ENCODE assay signal across 9 cellular contexts in genomic region chr7:101363734-101364374, GRCh38. TPM values are rescaled to one million over a fixed set of nuclear protein-coding genes. Genes with fewer than 3 reads are reported as not detected.
DNase-seq lines count a peak whose midpoint lies in the region; ATAC-seq and TF ChIP-seq lines count a peak whose summit lies in the region.
"Had no signal": no experiment of that assay in that cellular context is flagged by ENCODE, and none has a peak within 500 bp of the region (broad histone marks: within the 10 kb centered on the region; RNA-seq: fewer than 3 reads in every experiment).

No MANE protein-coding gene starts in this region.

- peak overlapping the region in 8 of 11 experiments; percentile 28 to 58 (median 44); a peak in 8 of 22 replicates for H3K9ac ChIP-seq in BLaER1 treated with 17β-estradiol and CSF1 and Interleukin-3, amounts not matched to agents 10 nM and 100 nM
- no peak overlapping the region for H3K9ac ChIP-seq in mesenchymal stem cell (ENCODE audit: low read length)

- H3K4me1 Mint-ChIP-seq in activated CD8-positive, alpha-beta T cell treated with anti-CD3 and anti-CD28 coated beads for 36 hours (ENCODE audit: low read depth): peaks cover 9% of the 10 kb centered on the region

- H3K36me3 ChIP-seq in BLaER1 treated with 17β-estradiol and CSF1 and Interleukin-3, amounts not matched to agents 10 nM and 100 nM: no peaks in the 10 kb centered on the region
- H3K36me3 ChIP-seq in mesenchymal stem cell (ENCODE audit: control insufficient read depth in 1 of 2, insufficient read depth in 2 of 2, low read depth in 1 of 2, low read length in 2 of 2): no peaks in the 10 kb centered on the region

- H3K4ac ChIP-seq in mesenchymal stem cell (ENCODE audit: low read depth in 1 of 2, low read length in 2 of 2): no peak overlapping the region

- peak overlapping the region in 7 of 10 experiments; percentile 32 to 52 (median 41); a peak in 9 of 20 replicates for H3K4me3 ChIP-seq in BLaER1 treated with 17β-estradiol and CSF1 and Interleukin-3, amounts not matched to agents 10 nM and 100 nM
- peak overlapping the region; percentile 37 to 44 for H3K4me3 ChIP-seq in mesenchymal stem cell (ENCODE audit: insufficient read depth in 1 of 2, low read depth in 1 of 2, low read length in 2 of 2)

- H3K27me3 ChIP-seq in BLaER1 treated with 17β-estradiol and CSF1 and Interleukin-3, amounts not matched to agents 10 nM and 100 nM: peaks cover 16 to 35% (median 23%) of the 10 kb centered on the region in 11 experiments
- H3K27me3 ChIP-seq in mesenchymal stem cell (ENCODE audit: control insufficient read depth in 1 of 2, insufficient read depth in 1 of 2, low read length in 2 of 2): peaks cover 48 to 74% of the 10 kb centered on the region in 2 experiments

- H2BK12ac ChIP-seq in mesenchymal stem cell (ENCODE audit: low read length in 2 of 2): peak overlapping the region in 1 of 2 experiments; percentile 78

- H2AFZ ChIP-seq in mesenchymal stem cell (ENCODE audit: low read depth, low read length): peak overlapping the region; percentile 18

- intact Hi-C loops in activated CD8-positive, alpha-beta T cell treated with anti-CD3 and anti-CD28 coated beads for 36 hours (cut with micrococcal nuclease): loop anchor here (2.0 kb wide), 1 partner anchor 143 kb away; no protein-coding TSS in a partner anchor

- H4K8ac ChIP-seq in mesenchymal stem cell (ENCODE audit: low read length): no peak overlapping the region

- peaks cover 0 to 10% (median 4%) of the 10 kb centered on the region in 10 experiments; a peak in 9 of 20 replicates for H3K4me1 ChIP-seq in BLaER1 treated with 17β-estradiol and CSF1 and Interleukin-3, amounts not matched to agents 10 nM and 100 nM
- peaks cover 12% of the 10 kb centered on the region for H3K4me1 ChIP-seq in mesenchymal stem cell (ENCODE audit: control insufficient read depth, insufficient read depth, low read depth, low read length)

- H3K79me1 ChIP-seq in mesenchymal stem cell (replicated peaks; ENCODE audit: low read length, poor library complexity, severe bottlenecking): no peaks in the 10 kb centered on the region

- peaks cover 14% of the 10 kb centered on the region for H3K27me3 Mint-ChIP-seq in activated CD8-positive, alpha-beta T cell treated with anti-CD3 and anti-CD28 coated beads for 36 hours

- peak overlapping the region; percentile 64 to 99 (median 80) for H3K4me2 ChIP-seq in BLaER1 treated with 17β-estradiol and CSF1 and Interleukin-3, amounts not matched to agents 10 nM and 100 nM
- H3K4me2 ChIP-seq in mesenchymal stem cell (ENCODE audit: low read length, poor library complexity, severe bottlenecking): peak overlapping the region; percentile 99

- POLR2A ChIA-PET in activated CD8-positive, alpha-beta T cell treated with anti-CD3 and anti-CD28 coated beads for 36 hours (lab: Charles Lee): no interaction called here

- no peak overlapping the region for H3K23ac ChIP-seq in mesenchymal stem cell (ENCODE audit: low read length in 2 of 2)

- no peaks in the 10 kb centered on the region for H3K9me3 Mint-ChIP-seq in activated CD8-positive, alpha-beta T cell treated with anti-CD3 and anti-CD28 coated beads for 36 hours
- H3K9me3 Mint-ChIP-seq: T-helper 1 cell treated with Interleukin-12 subunit alpha and Interleukin-12 subunit beta and Interleukin-4 antibody, amounts not matched to agents 30 μg/mL and 1 μg/mL, for 36 hours had no signal

- no peak overlapping the region for H3K4me3 Mint-ChIP-seq in activated CD8-positive, alpha-beta T cell treated with anti-CD3 and anti-CD28 coated beads for 36 hours
- H3K4me3 Mint-ChIP-seq: T-helper 1 cell treated with Interleukin-12 subunit alpha and Interleukin-12 subunit beta and Interleukin-4 antibody, amounts not matched to agents 30 μg/mL and 1 μg/mL, for 36 hours had no signal

- H3K14ac ChIP-seq in mesenchymal stem cell (ENCODE audit: low read length in 2 of 2): peak overlapping the region in 1 of 2 experiments; percentile 11

- H4K20me1 ChIP-seq in BLaER1 treated with 17β-estradiol and CSF1 and Interleukin-3, amounts not matched to agents 10 nM and 100 nM: no peaks in the 10 kb centered on the region; a peak in 1 of 22 replicates

- H3K18ac ChIP-seq in mesenchymal stem cell (ENCODE audit: low read depth in 1 of 2, low read length in 2 of 2): peak overlapping the region in 1 of 2 experiments; percentile 24

- DNase-seq in NCI-H1930 (lab: John Stamatoyannopoulos, UW): peak; percentile 29 to 66
- peak; percentile 77 for DNase-seq in activated CD8-positive, alpha-beta T cell treated with anti-CD3 and anti-CD28 coated beads for 36 hours
- peak; percentile 45 for DNase-seq in effector CD4-positive, alpha-beta T cell
- DNase-seq in mesenchymal stem cell: peak; percentile 55
- DNase-seq in stimulated activated CD8-positive, alpha-beta memory T cell treated with anti-CD3 and anti-CD28 coated beads, Interleukin-12 subunit alpha, Interleukin-12 subunit beta, amount 100 ng/mL, for 1 hour (ENCODE audit: low read depth): peak; percentile 40
- no peak for DNase-seq in NCI-H2029 (lab: John Stamatoyannopoulos, UW)

- H2BK5ac ChIP-seq in mesenchymal stem cell (ENCODE audit: low read depth, low read length, poor library complexity, severe bottlenecking): no peak overlapping the region

- CTCF ChIA-PET in activated CD8-positive, alpha-beta T cell treated with anti-CD3 and anti-CD28 coated beads for 36 hours (lab: Charles Lee): interaction anchor here (0.6 to 4.3 kb wide), 24 partner anchors 9 to 171 kb away, joined by 3 to 32 read pairs (median 4); no protein-coding TSS in a partner anchor

- 1% methylated on average over 45 of the region's 52 CpGs for WGBS in mesenchymal stem cell

- no peak overlapping the region for H4K91ac ChIP-seq in mesenchymal stem cell (ENCODE audit: low read length)

- no peak overlapping the region for H2AK5ac ChIP-seq in mesenchymal stem cell (ENCODE audit: low read length, severe bottlenecking)

- no peak overlapping the region for H3K27ac Mint-ChIP-seq in activated CD8-positive, alpha-beta T cell treated with anti-CD3 and anti-CD28 coated beads for 36 hours
- H3K27ac Mint-ChIP-seq: T-helper 1 cell treated with Interleukin-12 subunit alpha and Interleukin-12 subunit beta and Interleukin-4 antibody, amounts not matched to agents 30 μg/mL and 1 μg/mL, for 36 hours had no signal

- TF ChIP-seq CTCF in activated CD8-positive, alpha-beta T cell treated with anti-CD3 and anti-CD28 coated beads for 36 hours (IDR thresholded peaks at IDR 0.05): peak; percentile 94

- no peaks in the 10 kb centered on the region for H3K9me3 ChIP-seq in BLaER1 treated with 17β-estradiol and CSF1 and Interleukin-3, amounts not matched to agents 10 nM and 100 nM (replicated peaks in 1 of 11)
- H3K9me3 ChIP-seq in mesenchymal stem cell (ENCODE audit: control insufficient read depth, low read length): peaks cover 5% of the 10 kb centered on the region

- H3K36me3 Mint-ChIP-seq in activated CD8-positive, alpha-beta T cell treated with anti-CD3 and anti-CD28 coated beads for 36 hours (ENCODE audit: low read depth): no peaks in the 10 kb centered on the region

- no peak overlapping the region for H2BK120ac ChIP-seq in mesenchymal stem cell (ENCODE audit: low read depth, low read length)

- H3K27ac ChIP-seq in BLaER1 treated with 17β-estradiol and CSF1 and Interleukin-3, amounts not matched to agents 10 nM and 100 nM: no peak overlapping the region
- no peak overlapping the region for H3K27ac ChIP-seq in mesenchymal stem cell (ENCODE audit: low read length, poor library complexity, severe bottlenecking)

- H2BK15ac ChIP-seq in mesenchymal stem cell (ENCODE audit: low read depth, poor library complexity, severe bottlenecking): peak overlapping the region; percentile 94

- peak; percentile 70 for ATAC-seq in GM19463 (IDR thresholded peaks at IDR 0.05; ENCODE audit: unreplicated experiment)
- peak; percentile 91 for ATAC-seq in activated CD8-positive, alpha-beta T cell treated with anti-CD3 and anti-CD28 coated beads for 36 hours

RNA-seq across cellular contexts. Expression of gene COL26A1, which starts 1.2 kb away (rescaled TPM):
- total RNA-seq in activated CD8-positive, alpha-beta T cell treated with anti-CD3 and anti-CD28 coated beads for 36 hours: not detected
- polyA plus RNA-seq in mesenchymal stem cell (2013, experiment 1 of 2): not detected
- not detected for polyA plus RNA-seq in mesenchymal stem cell (2013, experiment 2 of 2)

RNA-seq across cellular contexts. Expression of gene IFT22, which starts 42.2 kb away (rescaled TPM):
- 1 to 10 TPM; 3.8 to 5.1 TPM for total RNA-seq in activated CD8-positive, alpha-beta T cell treated with anti-CD3 and anti-CD28 coated beads for 36 hours
- polyA plus RNA-seq in mesenchymal stem cell (2013, experiment 1 of 2): 37.4 TPM
- polyA plus RNA-seq in mesenchymal stem cell (2013, experiment 2 of 2): 38.5 TPM
